In genomic region chr9:11931109-11931508, GRCh38 we compare ENCODE assay signal across 16 cellular contexts.
"Had no signal": no experiment of that assay in that cellular context is flagged by ENCODE, and none has a peak within 500 bp of the region (broad histone marks: within the 10 kb centered on the region; RNA-seq: fewer than 3 reads in every experiment).

No MANE protein-coding gene starts in this region.

- H3K9me3 Mint-ChIP-seq: stimulated activated memory B cell treated with anti-CD40 and anti-IgM and Interleukin-4, amounts not matched to agents 10 μg/mL and 1 μg/mL and 100 μg/mL, for 72 hours had no signal

- H3K4me3 ChIP-seq: body of pancreas, heart left ventricle, right atrium auricular region, smooth muscle cell, transverse colon had no signal

- H3K4me3 Mint-ChIP-seq: activated CD8-positive, alpha-beta T cell treated with anti-CD3 and anti-CD28 coated beads for 36 hours; dendritic cell treated with granulocyte-macrophage colony-stimulating factor and Interleukin-4, amounts not matched to agents 40 ng/mL and 50 ng/mL, for 4 days; natural killer cell treated with Interleukin-12 subunit alpha and Interleukin-12 subunit beta and Interleukin-15 and Interleukin-18, amount 100 ng/mL, for 72 hours; stimulated activated memory B cell treated with anti-CD40 and anti-IgM and Interleukin-4, amounts not matched to agents 10 μg/mL and 1 μg/mL and 100 μg/mL, for 72 hours; T-cell had no signal

- DNase-seq: activated CD4-positive, alpha-beta T cell treated with anti-CD3 and anti-CD28 coated beads for 4 hours; activated CD8-positive, alpha-beta memory T cell treated with anti-CD3 and anti-CD28 coated beads, Interleukin-2, amount 50 U/mL, for 48 hours; activated CD8-positive, alpha-beta T cell treated with anti-CD3 and anti-CD28 coated beads for 36 hours; body of pancreas; foreskin melanocyte; heart left ventricle; mammary epithelial cell; nucleus accumbens; T-cell; T1000; transverse colon had no signal

- H3K27ac Mint-ChIP-seq: activated CD8-positive, alpha-beta T cell treated with anti-CD3 and anti-CD28 coated beads for 36 hours; dendritic cell treated with granulocyte-macrophage colony-stimulating factor and Interleukin-4, amounts not matched to agents 40 ng/mL and 50 ng/mL, for 4 days; natural killer cell treated with Interleukin-12 subunit alpha and Interleukin-12 subunit beta and Interleukin-15 and Interleukin-18, amount 100 ng/mL, for 72 hours; stimulated activated memory B cell treated with anti-CD40 and anti-IgM and Interleukin-4, amounts not matched to agents 10 μg/mL and 1 μg/mL and 100 μg/mL, for 72 hours; T-cell had no signal

- H3K4me1 Mint-ChIP-seq: stimulated activated memory B cell treated with anti-CD40 and anti-IgM and Interleukin-4, amounts not matched to agents 10 μg/mL and 1 μg/mL and 100 μg/mL, for 72 hours; T-cell had no signal

- H3K36me3 Mint-ChIP-seq: natural killer cell treated with Interleukin-12 subunit alpha and Interleukin-12 subunit beta and Interleukin-15 and Interleukin-18, amount 100 ng/mL, for 72 hours; stimulated activated memory B cell treated with anti-CD40 and anti-IgM and Interleukin-4, amounts not matched to agents 10 μg/mL and 1 μg/mL and 100 μg/mL, for 72 hours; T-cell had no signal

- H3K27me3 Mint-ChIP-seq: activated CD8-positive, alpha-beta T cell treated with anti-CD3 and anti-CD28 coated beads for 36 hours; dendritic cell treated with granulocyte-macrophage colony-stimulating factor and Interleukin-4, amounts not matched to agents 40 ng/mL and 50 ng/mL, for 4 days; natural killer cell treated with Interleukin-12 subunit alpha and Interleukin-12 subunit beta and Interleukin-15 and Interleukin-18, amount 100 ng/mL, for 72 hours; stimulated activated memory B cell treated with anti-CD40 and anti-IgM and Interleukin-4, amounts not matched to agents 10 μg/mL and 1 μg/mL and 100 μg/mL, for 72 hours; T-cell had no signal
